Comparison of ENCODE assay signal across 3 cellular contexts in genomic region chr7:131883769-131884168, GRCh38.
"Had no signal": no experiment of that assay in that cellular context is flagged by ENCODE, and none has a peak within 500 bp of the region (broad histone marks: within the 10 kb centered on the region; RNA-seq: fewer than 3 reads in every experiment).

No MANE protein-coding gene starts in this region.

- DNase-seq: GDM1, GF-D8 had no signal

- H3K4me3 ChIP-seq: GM12878 had no signal
